ENCODE assay signal across 1 cellular context in the genomic region with DNA sequence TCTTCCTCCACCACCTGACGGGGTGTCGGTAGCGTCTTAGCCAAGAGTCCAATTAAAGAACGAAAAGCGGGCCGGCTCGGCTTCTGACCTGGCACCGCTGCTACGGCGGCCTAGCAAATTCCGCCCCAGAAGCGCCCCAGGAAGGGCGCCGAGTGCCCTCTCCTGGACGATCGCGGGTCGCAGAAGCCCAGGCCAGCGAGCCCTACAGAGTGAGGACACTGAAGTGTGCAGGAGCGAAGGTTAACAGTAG.
TF ChIP-seq lines count a peak whose summit lies in the region.

No MANE protein-coding gene starts in this region.

TF ChIP-seq in HepG2, 621 proteins besides CTCF, POLR2A, EP300 and RAD21 (continued from another document and continues in another):
- TF ChIP-seq, protein P1, sequence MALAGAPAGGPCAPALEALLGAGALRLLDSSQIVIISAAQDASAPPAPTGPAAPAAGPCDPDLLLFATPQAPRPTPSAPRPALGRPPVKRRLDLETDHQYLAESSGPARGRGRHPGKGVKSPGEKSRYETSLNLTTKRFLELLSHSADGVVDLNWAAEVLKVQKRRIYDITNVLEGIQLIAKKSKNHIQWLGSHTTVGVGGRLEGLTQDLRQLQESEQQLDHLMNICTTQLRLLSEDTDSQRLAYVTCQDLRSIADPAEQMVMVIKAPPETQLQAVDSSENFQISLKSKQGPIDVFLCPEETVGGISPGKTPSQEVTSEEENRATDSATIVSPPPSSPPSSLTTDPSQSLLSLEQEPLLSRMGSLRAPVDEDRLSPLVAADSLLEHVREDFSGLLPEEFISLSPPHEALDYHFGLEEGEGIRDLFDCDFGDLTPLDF (CRISPR knock-in tag; IDR thresholded peaks at IDR 0.05): peak; percentile 59; the same call in 1 of the 2 replicates
- TF ChIP-seq MAFK (conservative IDR thresholded peaks at IDR 0.05 in 1 of 2, IDR thresholded peaks at IDR 0.05 in 1 of 2; ENCODE audit: low read length in 2 of 2) (no peak), RBFOX2 (IDR thresholded peaks at IDR 0.05; ENCODE audit: low read depth, low read length) (no peak; the same call in 1 of the 2 replicates), MAF1 (CRISPR knock-in tag; IDR thresholded peaks at IDR 0.05; ENCODE audit: borderline replicate concordance) (no peak), ZNF580 (CRISPR knock-in tag; IDR thresholded peaks at IDR 0.05; ENCODE audit: borderline replicate concordance, low read depth) (no peak), SRY (CRISPR knock-in tag; IDR thresholded peaks at IDR 0.05) (peak; percentile 44), ZNF746 (CRISPR knock-in tag; IDR thresholded peaks at IDR 0.05) (0 out of 2 replicates have a peak, but pooled peaks have one; percentile 21), SRSF9 (IDR thresholded peaks at IDR 0.05; ENCODE audit: borderline replicate concordance, insufficient read depth, low read depth, low read length, poor library complexity, severe bottlenecking) (no peak), NR2C2 (CRISPR knock-in tag; IDR thresholded peaks at IDR 0.05; ENCODE audit: borderline replicate concordance) (no peak), ZNF784 (CRISPR knock-in tag; IDR thresholded peaks at IDR 0.05; ENCODE audit: borderline replicate concordance) (no peak), NR2F1 (CRISPR knock-in tag; IDR thresholded peaks at IDR 0.05) (peak; percentile 7 to 28; a peak in 1 of 4 replicates), FOXO1 (CRISPR knock-in tag; IDR thresholded peaks at IDR 0.05) (no peak), ZNF264 (CRISPR knock-in tag; IDR thresholded peaks at IDR 0.05) (no peak), NCOR1 (IDR thresholded peaks at IDR 0.05; ENCODE audit: borderline replicate concordance, low read length) (no peak), ZNF878 (CRISPR knock-in tag; IDR thresholded peaks at IDR 0.05) (no peak), CHCHD3 (CRISPR knock-in tag; IDR thresholded peaks at IDR 0.05) (no peak), TCF7 (IDR thresholded peaks at IDR 0.05; ENCODE audit: low read depth) (no peak), ZNF232 (CRISPR knock-in tag; IDR thresholded peaks at IDR 0.05; ENCODE audit: borderline replicate concordance) (no peak), ZNF891 (CRISPR knock-in tag; IDR thresholded peaks at IDR 0.05) (no peak), ZNF552 (CRISPR knock-in tag; IDR thresholded peaks at IDR 0.05; ENCODE audit: borderline replicate concordance) (0 out of 2 replicates have a peak, but pooled peaks have one; percentile 13), ELK4 (CRISPR knock-in tag; IDR thresholded peaks at IDR 0.05; ENCODE audit: borderline replicate concordance) (no peak), YEATS2 (CRISPR knock-in tag; IDR thresholded peaks at IDR 0.05; ENCODE audit: borderline replicate concordance) (no peak; the same call in 1 of the 2 replicates), MXD1 (CRISPR knock-in tag; IDR thresholded peaks at IDR 0.05) (no peak), CREM (IDR thresholded peaks at IDR 0.05) (no peak), CREM (CRISPR knock-in tag; IDR thresholded peaks at IDR 0.05) (no peak), RFXANK (CRISPR knock-in tag; IDR thresholded peaks at IDR 0.05) (no peak), ZNF20 (CRISPR knock-in tag; IDR thresholded peaks at IDR 0.05) (no peak), ZNF615 (CRISPR knock-in tag; IDR thresholded peaks at IDR 0.05; ENCODE audit: borderline replicate concordance) (no peak), PHF21A (CRISPR knock-in tag; IDR thresholded peaks at IDR 0.05) (peak; percentile 82), ZBTB14 (CRISPR knock-in tag; IDR thresholded peaks at IDR 0.05) (no peak), PBX2 (CRISPR knock-in tag; IDR thresholded peaks at IDR 0.05) (no peak), ZBTB37 (CRISPR knock-in tag; IDR thresholded peaks at IDR 0.05) (no peak), ATF1 (CRISPR knock-in tag; IDR thresholded peaks at IDR 0.05) (no peak), ZNF567 (CRISPR knock-in tag; IDR thresholded peaks at IDR 0.05; ENCODE audit: borderline replicate concordance) (no peak), ZSCAN22 (CRISPR knock-in tag; IDR thresholded peaks at IDR 0.05) (peak; percentile 34; the same call in 1 of the 2 replicates), SP5 (CRISPR knock-in tag; IDR thresholded peaks at IDR 0.05; ENCODE audit: borderline replicate concordance, low read depth) (0 out of 2 replicates have a peak, but pooled peaks have one; percentile 5), ZNF776 (CRISPR knock-in tag; IDR thresholded peaks at IDR 0.05) (no peak), ZNF761 (CRISPR knock-in tag; conservative IDR thresholded peaks at IDR 0.05) (peak; percentile 55; the same call in 1 of the 2 replicates), TFDP2 (CRISPR knock-in tag; IDR thresholded peaks at IDR 0.05) (peak; percentile 60), ZNF354B (CRISPR knock-in tag; IDR thresholded peaks at IDR 0.05) (no peak), FIP1L1 (IDR thresholded peaks at IDR 0.05; ENCODE audit: borderline replicate concordance, insufficient read depth, low read depth, low read length) (no peak), BCL3 (CRISPR knock-in tag; IDR thresholded peaks at IDR 0.05) (no peak), ZNF850 (CRISPR knock-in tag; conservative IDR thresholded peaks at IDR 0.05) (no peak), GLMP (CRISPR knock-in tag; IDR thresholded peaks at IDR 0.05; ENCODE audit: borderline replicate concordance) (no peak), NFE2L1 (CRISPR knock-in tag; IDR thresholded peaks at IDR 0.05; ENCODE audit: borderline replicate concordance) (no peak)
- TF ChIP-seq, protein P2, sequence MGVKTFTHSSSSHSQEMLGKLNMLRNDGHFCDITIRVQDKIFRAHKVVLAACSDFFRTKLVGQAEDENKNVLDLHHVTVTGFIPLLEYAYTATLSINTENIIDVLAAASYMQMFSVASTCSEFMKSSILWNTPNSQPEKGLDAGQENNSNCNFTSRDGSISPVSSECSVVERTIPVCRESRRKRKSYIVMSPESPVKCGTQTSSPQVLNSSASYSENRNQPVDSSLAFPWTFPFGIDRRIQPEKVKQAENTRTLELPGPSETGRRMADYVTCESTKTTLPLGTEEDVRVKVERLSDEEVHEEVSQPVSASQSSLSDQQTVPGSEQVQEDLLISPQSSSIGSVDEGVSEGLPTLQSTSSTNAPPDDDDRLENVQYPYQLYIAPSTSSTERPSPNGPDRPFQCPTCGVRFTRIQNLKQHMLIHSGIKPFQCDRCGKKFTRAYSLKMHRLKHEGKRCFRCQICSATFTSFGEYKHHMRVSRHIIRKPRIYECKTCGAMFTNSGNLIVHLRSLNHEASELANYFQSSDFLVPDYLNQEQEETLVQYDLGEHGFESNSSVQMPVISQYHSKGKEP (CRISPR knock-in tag; IDR thresholded peaks at IDR 0.05): no peak
- TF ChIP-seq, protein P3, sequence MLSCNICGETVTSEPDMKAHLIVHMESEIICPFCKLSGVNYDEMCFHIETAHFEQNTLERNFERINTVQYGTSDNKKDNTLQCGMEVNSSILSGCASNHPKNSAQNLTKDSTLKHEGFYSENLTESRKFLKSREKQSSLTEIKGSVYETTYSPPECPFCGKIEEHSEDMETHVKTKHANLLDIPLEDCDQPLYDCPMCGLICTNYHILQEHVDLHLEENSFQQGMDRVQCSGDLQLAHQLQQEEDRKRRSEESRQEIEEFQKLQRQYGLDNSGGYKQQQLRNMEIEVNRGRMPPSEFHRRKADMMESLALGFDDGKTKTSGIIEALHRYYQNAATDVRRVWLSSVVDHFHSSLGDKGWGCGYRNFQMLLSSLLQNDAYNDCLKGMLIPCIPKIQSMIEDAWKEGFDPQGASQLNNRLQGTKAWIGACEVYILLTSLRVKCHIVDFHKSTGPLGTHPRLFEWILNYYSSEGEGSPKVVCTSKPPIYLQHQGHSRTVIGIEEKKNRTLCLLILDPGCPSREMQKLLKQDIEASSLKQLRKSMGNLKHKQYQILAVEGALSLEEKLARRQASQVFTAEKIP (CRISPR knock-in tag; IDR thresholded peaks at IDR 0.05; ENCODE audit: borderline replicate concordance): no peak
- TF ChIP-seq, protein P4, sequence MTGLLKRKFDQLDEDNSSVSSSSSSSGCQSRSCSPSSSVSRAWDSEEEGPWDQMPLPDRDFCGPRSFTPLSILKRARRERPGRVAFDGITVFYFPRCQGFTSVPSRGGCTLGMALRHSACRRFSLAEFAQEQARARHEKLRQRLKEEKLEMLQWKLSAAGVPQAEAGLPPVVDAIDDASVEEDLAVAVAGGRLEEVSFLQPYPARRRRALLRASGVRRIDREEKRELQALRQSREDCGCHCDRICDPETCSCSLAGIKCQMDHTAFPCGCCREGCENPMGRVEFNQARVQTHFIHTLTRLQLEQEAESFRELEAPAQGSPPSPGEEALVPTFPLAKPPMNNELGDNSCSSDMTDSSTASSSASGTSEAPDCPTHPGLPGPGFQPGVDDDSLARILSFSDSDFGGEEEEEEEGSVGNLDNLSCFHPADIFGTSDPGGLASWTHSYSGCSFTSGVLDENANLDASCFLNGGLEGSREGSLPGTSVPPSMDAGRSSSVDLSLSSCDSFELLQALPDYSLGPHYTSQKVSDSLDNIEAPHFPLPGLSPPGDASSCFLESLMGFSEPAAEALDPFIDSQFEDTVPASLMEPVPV (CRISPR knock-in tag; IDR thresholded peaks at IDR 0.05): 0 out of 2 replicates have a peak, but pooled peaks have one; percentile 58
